In the genomic region with DNA sequence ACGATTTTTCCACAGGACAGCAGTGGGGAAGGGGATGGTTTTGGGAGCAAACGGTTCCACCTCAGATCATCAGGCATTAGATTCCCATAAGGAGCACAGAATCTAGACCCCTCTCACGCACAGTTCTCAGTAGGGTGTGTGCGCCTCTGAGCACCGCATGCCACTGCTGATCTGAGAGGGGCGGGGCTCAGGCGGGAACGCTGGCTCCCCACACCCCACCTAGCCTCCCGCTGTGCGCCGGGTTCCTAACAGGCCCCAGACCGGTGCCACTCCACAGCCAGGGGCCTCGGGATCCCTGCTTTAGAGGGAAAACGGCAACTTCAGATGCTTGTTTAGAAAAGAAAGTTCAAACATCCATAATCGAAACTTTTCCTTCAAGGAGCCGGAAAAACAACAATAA, we compare ENCODE assay signal across 2 cellular contexts.
TF ChIP-seq lines count a peak whose summit lies in the region.

No MANE protein-coding gene starts in this region.

TF ChIP-seq in HEK293, 187 proteins besides CTCF, POLR2A, EP300 and RAD21 (continued from another document):
- TF ChIP-seq, protein P1, sequence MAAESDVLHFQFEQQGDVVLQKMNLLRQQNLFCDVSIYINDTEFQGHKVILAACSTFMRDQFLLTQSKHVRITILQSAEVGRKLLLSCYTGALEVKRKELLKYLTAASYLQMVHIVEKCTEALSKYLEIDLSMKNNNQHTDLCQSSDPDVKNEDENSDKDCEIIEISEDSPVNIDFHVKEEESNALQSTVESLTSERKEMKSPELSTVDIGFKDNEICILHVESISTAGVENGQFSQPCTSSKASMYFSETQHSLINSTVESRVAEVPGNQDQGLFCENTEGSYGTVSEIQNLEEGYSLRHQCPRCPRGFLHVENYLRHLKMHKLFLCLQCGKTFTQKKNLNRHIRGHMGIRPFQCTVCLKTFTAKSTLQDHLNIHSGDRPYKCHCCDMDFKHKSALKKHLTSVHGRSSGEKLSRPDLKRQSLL (tag by site-specific recombination; IDR thresholded peaks at IDR 0.05) = no peak
- TF ChIP-seq KLF1 (tag by site-specific recombination; IDR thresholded peaks at IDR 0.05) (peak; percentile 72), GLIS1 (tag by site-specific recombination; IDR thresholded peaks at IDR 0.05) (no peak), FEZF1 (tag by site-specific recombination; IDR thresholded peaks at IDR 0.05) (no peak), BCL11A (tag by site-specific recombination; IDR thresholded peaks at IDR 0.05; ENCODE audit: low read depth) (no peak)
- TF ChIP-seq, protein P2, sequence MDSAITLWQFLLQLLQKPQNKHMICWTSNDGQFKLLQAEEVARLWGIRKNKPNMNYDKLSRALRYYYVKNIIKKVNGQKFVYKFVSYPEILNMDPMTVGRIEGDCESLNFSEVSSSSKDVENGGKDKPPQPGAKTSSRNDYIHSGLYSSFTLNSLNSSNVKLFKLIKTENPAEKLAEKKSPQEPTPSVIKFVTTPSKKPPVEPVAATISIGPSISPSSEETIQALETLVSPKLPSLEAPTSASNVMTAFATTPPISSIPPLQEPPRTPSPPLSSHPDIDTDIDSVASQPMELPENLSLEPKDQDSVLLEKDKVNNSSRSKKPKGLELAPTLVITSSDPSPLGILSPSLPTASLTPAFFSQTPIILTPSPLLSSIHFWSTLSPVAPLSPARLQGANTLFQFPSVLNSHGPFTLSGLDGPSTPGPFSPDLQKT (IDR thresholded peaks at IDR 0.05; ENCODE audit: borderline replicate concordance, low read depth, low read length) = no peak
TF ChIP-seq in HEK293: peak in this region for 1.

TF ChIP-seq in WTC11, 78 proteins besides CTCF, POLR2A, EP300 and RAD21 (continued from another document):
- TF ChIP-seq, protein P3, sequence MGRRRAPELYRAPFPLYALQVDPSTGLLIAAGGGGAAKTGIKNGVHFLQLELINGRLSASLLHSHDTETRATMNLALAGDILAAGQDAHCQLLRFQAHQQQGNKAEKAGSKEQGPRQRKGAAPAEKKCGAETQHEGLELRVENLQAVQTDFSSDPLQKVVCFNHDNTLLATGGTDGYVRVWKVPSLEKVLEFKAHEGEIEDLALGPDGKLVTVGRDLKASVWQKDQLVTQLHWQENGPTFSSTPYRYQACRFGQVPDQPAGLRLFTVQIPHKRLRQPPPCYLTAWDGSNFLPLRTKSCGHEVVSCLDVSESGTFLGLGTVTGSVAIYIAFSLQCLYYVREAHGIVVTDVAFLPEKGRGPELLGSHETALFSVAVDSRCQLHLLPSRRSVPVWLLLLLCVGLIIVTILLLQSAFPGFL (CRISPR knock-in tag; IDR thresholded peaks at IDR 0.05; ENCODE audit: borderline replicate concordance) = no peak
- TF ChIP-seq, protein P4, sequence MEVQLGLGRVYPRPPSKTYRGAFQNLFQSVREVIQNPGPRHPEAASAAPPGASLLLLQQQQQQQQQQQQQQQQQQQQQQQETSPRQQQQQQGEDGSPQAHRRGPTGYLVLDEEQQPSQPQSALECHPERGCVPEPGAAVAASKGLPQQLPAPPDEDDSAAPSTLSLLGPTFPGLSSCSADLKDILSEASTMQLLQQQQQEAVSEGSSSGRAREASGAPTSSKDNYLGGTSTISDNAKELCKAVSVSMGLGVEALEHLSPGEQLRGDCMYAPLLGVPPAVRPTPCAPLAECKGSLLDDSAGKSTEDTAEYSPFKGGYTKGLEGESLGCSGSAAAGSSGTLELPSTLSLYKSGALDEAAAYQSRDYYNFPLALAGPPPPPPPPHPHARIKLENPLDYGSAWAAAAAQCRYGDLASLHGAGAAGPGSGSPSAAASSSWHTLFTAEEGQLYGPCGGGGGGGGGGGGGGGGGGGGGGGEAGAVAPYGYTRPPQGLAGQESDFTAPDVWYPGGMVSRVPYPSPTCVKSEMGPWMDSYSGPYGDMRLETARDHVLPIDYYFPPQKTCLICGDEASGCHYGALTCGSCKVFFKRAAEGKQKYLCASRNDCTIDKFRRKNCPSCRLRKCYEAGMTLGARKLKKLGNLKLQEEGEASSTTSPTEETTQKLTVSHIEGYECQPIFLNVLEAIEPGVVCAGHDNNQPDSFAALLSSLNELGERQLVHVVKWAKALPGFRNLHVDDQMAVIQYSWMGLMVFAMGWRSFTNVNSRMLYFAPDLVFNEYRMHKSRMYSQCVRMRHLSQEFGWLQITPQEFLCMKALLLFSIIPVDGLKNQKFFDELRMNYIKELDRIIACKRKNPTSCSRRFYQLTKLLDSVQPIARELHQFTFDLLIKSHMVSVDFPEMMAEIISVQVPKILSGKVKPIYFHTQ (CRISPR knock-in tag; IDR thresholded peaks at IDR 0.05) = no peak
- no peak for TF ChIP-seq IRF2 (CRISPR knock-in tag; IDR thresholded peaks at IDR 0.05; ENCODE audit: borderline replicate concordance, low read depth)
- no peak for TF ChIP-seq GABPB1 (CRISPR knock-in tag; IDR thresholded peaks at IDR 0.05)
- TF ChIP-seq NR3C1 (CRISPR knock-in tag; conservative IDR thresholded peaks at IDR 0.05; ENCODE audit: low read depth) = no peak
- TF ChIP-seq, protein P5, sequence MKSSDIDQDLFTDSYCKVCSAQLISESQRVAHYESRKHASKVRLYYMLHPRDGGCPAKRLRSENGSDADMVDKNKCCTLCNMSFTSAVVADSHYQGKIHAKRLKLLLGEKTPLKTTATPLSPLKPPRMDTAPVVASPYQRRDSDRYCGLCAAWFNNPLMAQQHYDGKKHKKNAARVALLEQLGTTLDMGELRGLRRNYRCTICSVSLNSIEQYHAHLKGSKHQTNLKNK (CRISPR knock-in tag; IDR thresholded peaks at IDR 0.05) = no peak
- no peak for TF ChIP-seq HMGA2 (CRISPR knock-in tag; IDR thresholded peaks at IDR 0.05)
